In genomic region chr13:35693142-35693784, GRCh38 we compare ENCODE assay signal across 17 cellular contexts.
DNase-seq lines count a peak whose midpoint lies in the region; ATAC-seq and TF ChIP-seq lines count a peak whose summit lies in the region.
"Had no signal": no experiment of that assay in that cellular context is flagged by ENCODE, and none has a peak within 500 bp of the region (broad histone marks: within the 10 kb centered on the region; RNA-seq: fewer than 3 reads in every experiment).

No MANE protein-coding gene starts in this region.

- H3K9me3 Mint-ChIP-seq in nephron: no peaks in the 10 kb centered on the region

- no peak overlapping the region for H3K4me3 Mint-ChIP-seq in nephron

- intact Hi-C loops in cardiac septum (cut with DNase I) (no loop called here), left cardiac atrium (cut with DNase I) (no loop called here)

- ATAC-seq in left cardiac atrium (no peak), HG03520 (IDR thresholded peaks at IDR 0.05; ENCODE audit: unreplicated experiment) (no peak), GM19455 (IDR thresholded peaks at IDR 0.05; ENCODE audit: unreplicated experiment) (no peak)
- ATAC-seq: GM12878 had no signal

- peaks cover 21% of the 10 kb centered on the region for H3K4me1 Mint-ChIP-seq in nephron

- no peak for TF ChIP-seq CTCF in nephron (IDR thresholded peaks at IDR 0.05; ENCODE audit: unreplicated experiment in 3 of 3)

- H3K36me3 Mint-ChIP-seq in nephron (ENCODE audit: low read depth): no peaks in the 10 kb centered on the region

- H3K27me3 Mint-ChIP-seq in nephron (ENCODE audit: low read depth): peaks cover 4% of the 10 kb centered on the region

- peak; percentile 51 for DNase-seq in cardiac septum (ENCODE audit: low spot score)
- DNase-seq in left cardiac atrium: no peak
- peak; percentile 81 for DNase-seq in fibroblast of gingiva (ENCODE audit: low read depth)
- no peak for DNase-seq in effector CD8-positive, alpha-beta T cell (lab: John Stamatoyannopoulos, UW)
- DNase-seq in Ammon's horn (ENCODE audit: low spot score): no peak
- DNase-seq: DND-41; GDM1; NCI-H1417; NCI-H2029; NCI-H2171; NCI-H446 treated with DMSO at 0.1 percent for 48 hours; NK-92 treated with Interleukin-12 subunit alpha and Interleukin-12 subunit beta, amount 100 ng/mL, for 24 hours; SHP77 had no signal

- peak overlapping the region; percentile 27 to 83 (median 30) for H3K27ac Mint-ChIP-seq in nephron

Comparison
In these comparisons a context has a peak if more than half of its experiments do, and no peak if none do; other contexts are left out.
1. DNase-seq: peak in cardiac septum (single experiment) and fibroblast of gingiva (single experiment); none in left cardiac atrium (single experiment), effector CD8-positive, alpha-beta T cell (single experiment) and Ammon's horn (single experiment).